In the genomic region with DNA sequence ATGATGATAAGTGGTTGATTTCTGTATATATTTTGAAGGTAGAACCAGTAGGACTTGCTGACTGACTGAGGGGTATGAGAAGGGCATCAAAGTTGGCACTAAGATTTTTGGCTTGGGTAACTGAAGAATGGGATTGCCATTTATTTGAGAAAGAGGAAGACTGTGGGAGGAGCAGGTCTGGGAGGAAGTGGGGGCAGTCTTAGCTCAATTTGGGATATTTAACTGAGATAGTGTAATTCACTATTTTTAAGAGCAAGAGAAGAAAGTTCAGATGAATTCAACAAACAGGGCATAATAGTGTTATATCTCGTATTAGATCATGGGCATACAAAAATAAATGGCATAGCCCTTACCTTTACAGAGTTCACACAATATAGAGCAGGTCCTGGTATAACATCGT, we compare ENCODE assay signal across 12 cellular contexts. TPM values are rescaled to one million over a fixed set of nuclear protein-coding genes. Genes with fewer than 3 reads are reported as not detected.
DNase-seq lines count a peak whose midpoint lies in the region; ATAC-seq and TF ChIP-seq lines count a peak whose summit lies in the region.
"Had no signal": no experiment of that assay in that cellular context is flagged by ENCODE, and none has a peak within 500 bp of the region (broad histone marks: within the 10 kb centered on the region; RNA-seq: fewer than 3 reads in every experiment).

No MANE protein-coding gene starts in this region.

- POLR2A ChIA-PET in PC-9 (lab: Charles Lee; ENCODE audit: unreplicated experiment) = no interaction called here

- in situ Hi-C loops in HAP-1 (cut with MboI; ENCODE audit: low sequenced_read_pairs) = loop anchor here (5.0 kb wide), 1 partner anchor 115 kb away; no protein-coding TSS in a partner anchor

- no peak for DNase-seq in HAP-1 (ENCODE audit: low spot score in 2 of 2)
- no peak for DNase-seq in PC-9
- no peak for DNase-seq in fibroblast of villous mesenchyme (ENCODE audit: low read depth)
- no peak for DNase-seq in vagina (ENCODE audit: extremely low spot score in 2 of 2)
- no peak for DNase-seq in NK-92 (lab: John Stamatoyannopoulos, UW; ENCODE audit: unreplicated experiment)
- no peak for DNase-seq in NCI-H2029 treated with DMSO at 0.1 percent for 48 hours (lab: John Stamatoyannopoulos, UW)
- DNase-seq in left lung = no peak
- DNase-seq: activated CD8-positive, alpha-beta memory T cell treated with anti-CD3 and anti-CD28 coated beads, Interleukin-2, amount 50 U/mL, for 4 hours; activated naive CD8-positive, alpha-beta T cell treated with anti-CD3 and anti-CD28 coated beads, Interleukin-2, amount 50 U/mL, for 24 hours; NCI-H187; upper lobe of right lung had no signal

- TF ChIP-seq CTCF in PC-9 (conservative IDR thresholded peaks at IDR 0.05) = no peak
- TF ChIP-seq CTCF in fibroblast of villous mesenchyme (IDR thresholded peaks at IDR 0.05; ENCODE audit: insufficient read depth, low read depth, low read length) = no peak
- TF ChIP-seq CTCF in vagina (IDR thresholded peaks at IDR 0.05) = no peak
- TF ChIP-seq CTCF in left lung (IDR thresholded peaks at IDR 0.05) = no peak

- H3K4me2 ChIP-seq in PC-9 = peak overlapping the region; percentile 84

- H3K4me3 ChIP-seq in ACC112 (ENCODE audit: low read depth, low read length) (peak overlapping the region; percentile 91), HAP-1 (peak overlapping the region; percentile 85), PC-9 (peak overlapping the region; percentile 67), fibroblast of villous mesenchyme (ENCODE audit: low read depth, low read length) (peak overlapping the region; percentile 92), vagina (no peak overlapping the region), left lung (no peak overlapping the region)
- H3K4me3 ChIP-seq: upper lobe of right lung had no signal

- no peaks in the 10 kb centered on the region for H4K20me1 ChIP-seq in PC-9 (ENCODE audit: insufficient read depth)

- TF ChIP-seq POLR2A in vagina (IDR thresholded peaks at IDR 0.05) = no peak

- peaks cover 4% of the 10 kb centered on the region; the same call in 1 of the 2 replicates for H3F3A ChIP-seq in PC-9 (ENCODE audit: insufficient read depth, low read depth)

- ATAC-seq in left lung = no peak
- ATAC-seq: activated naive CD8-positive, alpha-beta T cell treated with anti-CD3 and anti-CD28 coated beads, Interleukin-2, amount 50 U/mL, for 24 hours; upper lobe of right lung had no signal

- H3K79me2 ChIP-seq in ACC112 (ENCODE audit: control insufficient read depth, insufficient read depth, low read length, unreplicated experiment) (peaks cover 44% of the 10 kb centered on the region), PC-9 (ENCODE audit: low read depth) (peaks cover 47% of the 10 kb centered on the region)

- intact Hi-C loops in PC-9 (cut with micrococcal nuclease; ENCODE audit: unreplicated experiment) (loop anchor here (1.0 to 10.0 kb wide), 2 partner anchors 115 to 378 kb away; a partner anchor contains a TSS), vagina (cut with DNase I) (no loop called here), left lung (cut with DNase I) (no loop called here)

- H3K9me3 ChIP-seq in HAP-1 (no peaks in the 10 kb centered on the region), PC-9 (ENCODE audit: insufficient read depth, low read depth) (no peaks in the 10 kb centered on the region), vagina (no peaks in the 10 kb centered on the region), left lung (no peaks in the 10 kb centered on the region)
- H3K9me3 ChIP-seq: upper lobe of right lung had no signal

- H3K36me3 ChIP-seq in ACC112 (ENCODE audit: insufficient read depth, low read length) = 0 out of 2 replicates have a peak, but pooled peaks cover 3% of the 10 kb centered on the region
- peaks cover 36% of the 10 kb centered on the region for H3K36me3 ChIP-seq in HAP-1 (replicated peaks)
- no peaks in the 10 kb centered on the region for H3K36me3 ChIP-seq in PC-9 (ENCODE audit: low read depth)
- H3K36me3 ChIP-seq in vagina = no peaks in the 10 kb centered on the region
- H3K36me3 ChIP-seq in left lung = no peaks in the 10 kb centered on the region
- H3K36me3 ChIP-seq: upper lobe of right lung had no signal

- H3K9me2 ChIP-seq in PC-9 (ENCODE audit: insufficient read depth) = no peaks in the 10 kb centered on the region

- H3K4me1 ChIP-seq in ACC112 (ENCODE audit: control insufficient read depth, insufficient read depth, low read length, unreplicated experiment) (peaks cover 26% of the 10 kb centered on the region), HAP-1 (peaks cover 10% of the 10 kb centered on the region), PC-9 (replicated peaks; ENCODE audit: insufficient read depth) (peaks cover 24% of the 10 kb centered on the region), vagina (peaks cover 11% of the 10 kb centered on the region), left lung (peaks cover 0 to 25% of the 10 kb centered on the region in 2 donors)

- H2AFZ ChIP-seq in ACC112 (ENCODE audit: low read length, unreplicated experiment) (no peak overlapping the region), PC-9 (no peak overlapping the region)

- H3K27ac ChIP-seq in ACC112 (ENCODE audit: low read depth, low read length) = no peak overlapping the region
- no peak overlapping the region for H3K27ac ChIP-seq in PC-9
- no peak overlapping the region for H3K27ac ChIP-seq in vagina
- H3K27ac ChIP-seq in left lung = no peak overlapping the region
- H3K27ac ChIP-seq: upper lobe of right lung had no signal

- CTCF ChIA-PET in PC-9 (lab: Charles Lee) = interaction anchor here (0.7 to 1.8 kb wide), 3 partner anchors 56 to 174 kb away, joined by 3 to 4 read pairs (median 3); no protein-coding TSS in a partner anchor

- no TSS peak for BruUV-seq in PC-9 (replicated peaks; lab: Mats Ljungman, UMichigan)

- no peaks in the 10 kb centered on the region for H3K27me3 ChIP-seq in ACC112 (ENCODE audit: insufficient read depth, low read length)
- H3K27me3 ChIP-seq in HAP-1 (ENCODE audit: low read depth) = no peaks in the 10 kb centered on the region
- no peaks in the 10 kb centered on the region for H3K27me3 ChIP-seq in PC-9 (ENCODE audit: insufficient read depth, low read depth)
- H3K27me3 ChIP-seq in vagina = no peaks in the 10 kb centered on the region
- H3K27me3 ChIP-seq in left lung = no peaks in the 10 kb centered on the region
- H3K27me3 ChIP-seq: upper lobe of right lung had no signal

RNA-seq across cellular contexts. Expression of a gene that starts 1.7 kb away (rescaled TPM):
- total RNA-seq in PC-9 (2021) (74.3 and 75.3 TPM in 2 replicates), fibroblast of villous mesenchyme (13.9 and 19.9 TPM in 2 replicates), vagina (5.6 TPM), left lung (1 to 10 TPM; 4.6 to 8.6 TPM)

RNA-seq across cellular contexts. Expression of a gene that starts 53.9 kb away (rescaled TPM):
- total RNA-seq in PC-9 (2021) (8.2 and 11.0 TPM in 2 replicates), fibroblast of villous mesenchyme (0.86 and 10.0 TPM in 2 replicates), vagina (2.9 TPM), left lung (10 to 100 TPM; 16.2 to 21.2 TPM)

Comparison
In these comparisons a context has a peak if more than half of its experiments do, and no peak if none do; other contexts are left out.
1. H3K4me3 ChIP-seq: peak in ACC112 (single experiment), HAP-1 (single experiment), PC-9 (single experiment) and fibroblast of villous mesenchyme (single experiment); none in vagina (0 of 2) and left lung (0 of 2).